ENCODE assay signal across 15 cellular contexts in genomic region chrX:97597954-97598353, GRCh38.
A peak's percentile ranks its signal among the peaks of the same experiment; 100 is the strongest.
DNase-seq lines count a peak whose midpoint lies in the region; ATAC-seq and TF ChIP-seq lines count a peak whose summit lies in the region.
"Had no signal": no experiment of that assay in that cellular context is flagged by ENCODE, and none has a peak within 500 bp of the region (broad histone marks: within the 10 kb centered on the region; RNA-seq: fewer than 3 reads in every experiment).

No MANE protein-coding gene starts in this region.

- H3K4me3 ChIP-seq in endodermal cell (ENCODE audit: low read length) (no peak overlapping the region), esophagus squamous epithelium (no peak overlapping the region)
- H3K4me3 ChIP-seq: sigmoid colon, transverse colon had no signal

- H3K36me3 ChIP-seq in endodermal cell (ENCODE audit: control insufficient read depth, insufficient read depth, low read length) (no peaks in the 10 kb centered on the region), esophagus squamous epithelium (no peaks in the 10 kb centered on the region)
- H3K36me3 ChIP-seq: sigmoid colon, transverse colon had no signal

- peak; percentile 46 for DNase-seq in activated CD4-positive, alpha-beta T cell treated with anti-CD3 and anti-CD28 coated beads for 36 hours
- no peak for DNase-seq in activated CD4-positive, alpha-beta T cell treated with anti-CD3 and anti-CD28 coated beads, Interleukin-2, amount 50 U/mL, for 4 hours
- DNase-seq in activated CD4-positive, alpha-beta T cell treated with anti-CD3 and anti-CD28 coated beads, Interleukin-2, amount 10 ng/mL, durations not matched to agents 7 days and 5 days: peak; percentile 11
- DNase-seq in endodermal cell: peak; percentile 73
- peak; percentile 25 for DNase-seq in stimulated activated CD8-positive, alpha-beta memory T cell treated with anti-CD3 and anti-CD28 coated beads, Interleukin-4, amount 100 ng/mL, for 48 hours
- DNase-seq in mesenteric fat pad (ENCODE audit: low spot score): no peak
- no peak for DNase-seq in esophagus squamous epithelium (lab: John Stamatoyannopoulos, UW)
- DNase-seq: effector CD8-positive, alpha-beta T cell; left cardiac atrium; naive B cell; NCI-H2171; sigmoid colon; transverse colon had no signal

- H3K9ac ChIP-seq in endodermal cell (ENCODE audit: extremely low read depth, low read length, poor library complexity, severe bottlenecking): no peak overlapping the region

- H3K27ac Mint-ChIP-seq in activated CD4-positive, alpha-beta T cell treated with anti-CD3 and anti-CD28 coated beads for 36 hours: peak overlapping the region; percentile 86
- peak overlapping the region; percentile 84 for H3K27ac Mint-ChIP-seq in activated CD4-positive, alpha-beta T cell treated with anti-CD3 and anti-CD28 coated beads, Interleukin-2, amount 10 ng/mL, durations not matched to agents 7 days and 5 days
- H3K27ac Mint-ChIP-seq in endodermal cell: peak overlapping the region; percentile 81

- H3K4me3 Mint-ChIP-seq in activated CD4-positive, alpha-beta T cell treated with anti-CD3 and anti-CD28 coated beads for 36 hours: peak overlapping the region; percentile 43
- no peak overlapping the region for H3K4me3 Mint-ChIP-seq in activated CD4-positive, alpha-beta T cell treated with anti-CD3 and anti-CD28 coated beads, Interleukin-2, amount 10 ng/mL, durations not matched to agents 7 days and 5 days
- H3K4me3 Mint-ChIP-seq in endodermal cell: no peak overlapping the region
- H3K4me3 Mint-ChIP-seq: brain, naive B cell had no signal

- no peaks in the 10 kb centered on the region for H3K9me3 ChIP-seq in endodermal cell (ENCODE audit: control insufficient read depth, low read length)
- H3K9me3 ChIP-seq in esophagus squamous epithelium: no peaks in the 10 kb centered on the region
- H3K9me3 ChIP-seq: sigmoid colon, transverse colon had no signal

- no peak for TF ChIP-seq CTCF in endodermal cell (conservative IDR thresholded peaks at IDR 0.05)
- TF ChIP-seq CTCF in esophagus squamous epithelium (IDR thresholded peaks at IDR 0.05): no peak

- H3K27me3 ChIP-seq in endodermal cell (ENCODE audit: control insufficient read depth, insufficient read depth, low read length, poor library complexity, severe bottlenecking) (no peaks in the 10 kb centered on the region), esophagus squamous epithelium (no peaks in the 10 kb centered on the region)
- H3K27me3 ChIP-seq: sigmoid colon, transverse colon had no signal

- POLR2A ChIA-PET in activated CD4-positive, alpha-beta T cell treated with anti-CD3 and anti-CD28 coated beads for 36 hours (lab: Charles Lee): no interaction called here
- POLR2A ChIA-PET in activated CD4-positive, alpha-beta T cell treated with anti-CD3 and anti-CD28 coated beads, Interleukin-2, amount 10 ng/mL, durations not matched to agents 7 days and 5 days (lab: Charles Lee): no interaction called here

- H3K27ac ChIP-seq in endodermal cell (ENCODE audit: low read depth, low read length): no peak overlapping the region
- no peak overlapping the region for H3K27ac ChIP-seq in esophagus squamous epithelium
- H3K27ac ChIP-seq: sigmoid colon, transverse colon had no signal

- WGBS in endodermal cell (ENCODE audit: insufficient coverage in 1 of 2, insufficient read length in 1 of 2), 2 experiments: 24% methylated on average over 6 of the region's 6 CpGs; no CpG with 5 or more reads in 1 of the 2 experiments
- WGBS in esophagus squamous epithelium, 2 donors: 64 to 100% methylated on average over 3 to 6 of the region's 6 CpGs

- CTCF ChIA-PET in activated CD4-positive, alpha-beta T cell treated with anti-CD3 and anti-CD28 coated beads for 36 hours (lab: Charles Lee): interaction anchor here (0.7 kb wide), 1 partner anchor 508 kb away, joined by 3 read pairs; no protein-coding TSS in a partner anchor
- CTCF ChIA-PET in activated CD4-positive, alpha-beta T cell treated with anti-CD3 and anti-CD28 coated beads, Interleukin-2, amount 10 ng/mL, durations not matched to agents 7 days and 5 days (lab: Charles Lee): interaction anchor here (1.1 kb wide), 1 partner anchor 34 kb away, joined by 3 read pairs; no protein-coding TSS in a partner anchor

- peaks cover 13% of the 10 kb centered on the region for H3K4me1 Mint-ChIP-seq in activated CD4-positive, alpha-beta T cell treated with anti-CD3 and anti-CD28 coated beads for 36 hours
- peaks cover 8% of the 10 kb centered on the region for H3K4me1 Mint-ChIP-seq in activated CD4-positive, alpha-beta T cell treated with anti-CD3 and anti-CD28 coated beads, Interleukin-2, amount 10 ng/mL, durations not matched to agents 7 days and 5 days
- H3K4me1 Mint-ChIP-seq in endodermal cell: peaks cover 67% of the 10 kb centered on the region
- H3K4me1 Mint-ChIP-seq: naive B cell had no signal

- H3K9me3 Mint-ChIP-seq in activated CD4-positive, alpha-beta T cell treated with anti-CD3 and anti-CD28 coated beads for 36 hours (ENCODE audit: low read depth): no peaks in the 10 kb centered on the region
- H3K9me3 Mint-ChIP-seq in activated CD4-positive, alpha-beta T cell treated with anti-CD3 and anti-CD28 coated beads, Interleukin-2, amount 10 ng/mL, durations not matched to agents 7 days and 5 days: peaks cover 3% of the 10 kb centered on the region
- H3K9me3 Mint-ChIP-seq in endodermal cell: no peaks in the 10 kb centered on the region

- intact Hi-C loops in activated CD4-positive, alpha-beta T cell treated with anti-CD3 and anti-CD28 coated beads for 36 hours (cut with DNase I, micrococcal nuclease): no loop called here
- intact Hi-C loops in esophagus squamous epithelium (cut with DNase I): no loop called here

- no peaks in the 10 kb centered on the region for H3K27me3 Mint-ChIP-seq in activated CD4-positive, alpha-beta T cell treated with anti-CD3 and anti-CD28 coated beads for 36 hours
- H3K27me3 Mint-ChIP-seq in activated CD4-positive, alpha-beta T cell treated with anti-CD3 and anti-CD28 coated beads, Interleukin-2, amount 10 ng/mL, durations not matched to agents 7 days and 5 days: no peaks in the 10 kb centered on the region
- H3K27me3 Mint-ChIP-seq in endodermal cell (ENCODE audit: insufficient read depth): no peaks in the 10 kb centered on the region
- H3K27me3 Mint-ChIP-seq: brain, naive B cell had no signal

- no peaks in the 10 kb centered on the region for H3K4me1 ChIP-seq in endodermal cell (ENCODE audit: control insufficient read depth, insufficient read depth, low read length)
- no peaks in the 10 kb centered on the region for H3K4me1 ChIP-seq in esophagus squamous epithelium
- H3K4me1 ChIP-seq: sigmoid colon, transverse colon had no signal

- no peak for TF ChIP-seq POLR2A in esophagus squamous epithelium (IDR thresholded peaks at IDR 0.05)

- ATAC-seq in activated CD4-positive, alpha-beta T cell treated with anti-CD3 and anti-CD28 coated beads for 36 hours: peak; percentile 99
- no peak for ATAC-seq in GM21515 (IDR thresholded peaks at IDR 0.05; ENCODE audit: unreplicated experiment)
- ATAC-seq: left cardiac atrium had no signal

- no peaks in the 10 kb centered on the region for H3K36me3 Mint-ChIP-seq in activated CD4-positive, alpha-beta T cell treated with anti-CD3 and anti-CD28 coated beads for 36 hours (ENCODE audit: low read depth)
- H3K36me3 Mint-ChIP-seq in activated CD4-positive, alpha-beta T cell treated with anti-CD3 and anti-CD28 coated beads, Interleukin-2, amount 10 ng/mL, durations not matched to agents 7 days and 5 days (ENCODE audit: low read depth): peaks cover 4% of the 10 kb centered on the region
- H3K36me3 Mint-ChIP-seq in endodermal cell (ENCODE audit: low read depth): peaks cover 2% of the 10 kb centered on the region
- H3K36me3 Mint-ChIP-seq: brain, naive B cell had no signal

Comparison
In these comparisons a context has a peak if more than half of its experiments do, and no peak if none do; other contexts are left out.
1. DNase-seq: peak in activated CD4-positive, alpha-beta T cell treated with anti-CD3 and anti-CD28 coated beads for 36 hours (single experiment), activated CD4-positive, alpha-beta T cell treated with anti-CD3 and anti-CD28 coated beads, Interleukin-2, amount 10 ng/mL, durations not matched to agents 7 days and 5 days (single experiment), endodermal cell (single experiment) and stimulated activated CD8-positive, alpha-beta memory T cell treated with anti-CD3 and anti-CD28 coated beads, Interleukin-4, amount 100 ng/mL, for 48 hours (single experiment); none in activated CD4-positive, alpha-beta T cell treated with anti-CD3 and anti-CD28 coated beads, Interleukin-2, amount 50 U/mL, for 4 hours (0 of 2), mesenteric fat pad (single experiment) and esophagus squamous epithelium (single experiment).
2. Peak in every context shown above with its lines, with median percentiles within 50 percentile points of each other: H3K27ac Mint-ChIP-seq.